28 cellular contexts compared by ENCODE assay signal in the genomic region with DNA sequence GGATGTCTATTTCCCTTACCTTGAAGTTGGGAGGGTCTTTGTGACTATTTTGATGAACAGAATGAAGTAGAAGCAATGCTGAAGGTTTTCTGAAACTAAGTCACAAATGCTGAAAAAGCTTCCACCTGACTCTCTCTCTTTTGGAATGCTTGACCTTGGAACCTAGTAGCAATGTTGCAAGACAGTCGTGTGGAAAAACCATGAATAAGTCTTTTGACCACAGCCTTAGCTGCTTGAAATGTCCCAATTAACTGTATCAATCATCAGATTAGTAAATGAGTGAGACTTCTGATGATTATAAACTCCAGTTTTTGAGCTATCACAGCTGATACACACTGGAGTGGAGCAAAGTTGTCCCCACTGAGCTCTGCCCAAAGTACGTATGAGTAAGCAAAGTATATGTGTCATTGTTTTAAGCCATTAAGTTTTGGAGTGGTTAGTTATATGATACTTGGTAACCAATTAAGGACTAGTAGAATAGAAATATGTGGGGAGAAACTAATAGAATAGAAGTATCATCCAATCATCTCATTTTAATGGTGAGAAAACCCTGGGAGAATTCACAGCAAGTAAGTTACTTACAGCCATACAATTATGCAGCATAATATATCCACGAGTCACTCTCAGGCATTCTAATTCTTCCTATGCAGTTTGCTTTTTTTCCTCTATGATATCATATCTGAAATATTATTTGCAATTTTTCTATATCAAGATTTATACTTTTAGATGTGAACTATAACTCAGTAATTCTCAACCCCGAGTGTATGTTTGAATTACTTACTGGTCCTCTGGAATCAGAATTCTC.
DNase-seq lines count a peak whose midpoint lies in the region; ATAC-seq, FAIRE-seq and TF ChIP-seq lines count a peak whose summit lies in the region.
"Had no signal": no experiment of that assay in that cellular context is flagged by ENCODE, and none has a peak within 500 bp of the region (broad histone marks: within the 10 kb centered on the region; RNA-seq: fewer than 3 reads in every experiment).

No MANE protein-coding gene starts in this region.

- no peaks in the 10 kb centered on the region for H3K4me1 ChIP-seq in fibroblast of lung (ENCODE audit: control insufficient read depth, extremely low read depth, insufficient read depth, low read length)
- peaks cover 4% of the 10 kb centered on the region; the same call in 1 of the 2 replicates for H3K4me1 ChIP-seq in HAP-1
- no peaks in the 10 kb centered on the region for H3K4me1 ChIP-seq in colonic mucosa
- no peaks in the 10 kb centered on the region for H3K4me1 ChIP-seq in small intestine (ENCODE audit: control insufficient read depth in 2 of 2, insufficient read depth in 1 of 2, low read depth in 1 of 2, low read length in 1 of 2)
- H3K4me1 ChIP-seq: SJCRH30 had no signal

- no peaks in the 10 kb centered on the region for H3K79me2 ChIP-seq in fibroblast of lung (ENCODE audit: control insufficient read depth, insufficient read depth, low read length)

- H3K4me3 ChIP-seq in fibroblast of lung (replicated peaks in 1 of 4; ENCODE audit: control extremely low read depth in 1 of 4, insufficient read depth in 1 of 4, low read depth in 3 of 4, low read length in 4 of 4) (no peak overlapping the region), retinal pigment epithelial cell (ENCODE audit: low read length) (no peak overlapping the region), HAP-1 (no peak overlapping the region), colonic mucosa (no peak overlapping the region), small intestine (ENCODE audit: low read depth in 1 of 2, low read length in 2 of 2) (no peak overlapping the region)
- H3K4me3 ChIP-seq: coronary artery, SJCRH30, thoracic aorta had no signal

- H3K9me3 ChIP-seq in fibroblast of lung (ENCODE audit: control insufficient read depth, insufficient read depth, low read depth, low read length) (no peaks in the 10 kb centered on the region), HAP-1 (no peaks in the 10 kb centered on the region), colonic mucosa (no peaks in the 10 kb centered on the region), small intestine (ENCODE audit: control insufficient read depth, low read depth) (no peaks in the 10 kb centered on the region)
- H3K9me3 ChIP-seq: SJCRH30, thoracic aorta had no signal

- no peak overlapping the region for H3K4me2 ChIP-seq in fibroblast of lung (ENCODE audit: extremely low read depth, insufficient read depth, low read length)

- H3K27ac ChIP-seq in fibroblast of lung (ENCODE audit: insufficient read depth, low read length) (no peak overlapping the region), colonic mucosa (no peak overlapping the region), small intestine (ENCODE audit: low read depth in 1 of 2, low read length in 1 of 2) (no peak overlapping the region)
- H3K27ac ChIP-seq: coronary artery, SJCRH30, thoracic aorta had no signal

- intact Hi-C loops in colonic mucosa (cut with DNase I): no loop called here

- WGBS in small intestine, 3 donors: 61 to 78% (median 74%) methylated on average over 4 of the region's 4 CpGs

- H3K9ac ChIP-seq in fibroblast of lung (ENCODE audit: insufficient read depth, low read length) (no peak overlapping the region), colonic mucosa (ENCODE audit: low read depth in 2 of 2, low read length in 2 of 2) (no peak overlapping the region)

- in situ Hi-C loops in HAP-1 (cut with MboI; ENCODE audit: low sequenced_read_pairs): no loop called here

- H3K27me3 ChIP-seq in fibroblast of lung (ENCODE audit: control insufficient read depth, insufficient read depth, low read length) (no peaks in the 10 kb centered on the region), HAP-1 (ENCODE audit: low read depth) (peaks cover 19% of the 10 kb centered on the region), colonic mucosa (no peaks in the 10 kb centered on the region), small intestine (ENCODE audit: control insufficient read depth in 2 of 2, insufficient read depth in 2 of 2, low read length in 2 of 2) (no peaks in the 10 kb centered on the region)
- H3K27me3 ChIP-seq: SJCRH30 had no signal

- no peaks in the 10 kb centered on the region for H3K36me3 ChIP-seq in fibroblast of lung (ENCODE audit: control insufficient read depth, insufficient read depth, low read length)
- H3K36me3 ChIP-seq in HAP-1 (replicated peaks): no peaks in the 10 kb centered on the region
- H3K36me3 ChIP-seq in colonic mucosa: no peaks in the 10 kb centered on the region
- no peaks in the 10 kb centered on the region for H3K36me3 ChIP-seq in small intestine (ENCODE audit: control insufficient read depth in 2 of 2, insufficient read depth in 2 of 2, low read length in 2 of 2)
- H3K36me3 ChIP-seq: SJCRH30, thoracic aorta had no signal

- peak; percentile 72 for ATAC-seq in SK-N-SH treated with all-trans-retinoic acid at 6 μM for 48 hours
- ATAC-seq: activated CD8-positive, alpha-beta T cell treated with anti-CD3 and anti-CD28 coated beads, Interleukin-2, amount 10 ng/mL, durations not matched to agents 7 days and 5 days; Panc1 had no signal

- no peak for FAIRE-seq in small intestine (lab: Jason Lieb, UNC)
- FAIRE-seq: D721Med, TTC549 had no signal

- DNase-seq in HCEC 1CT (peak; percentile 24), fibroblast of lung (ENCODE audit: low read depth in 2 of 2) (peak; percentile 30 to 38), retinal pigment epithelial cell (ENCODE audit: low read depth) (peak; percentile 28), HAP-1 (ENCODE audit: low spot score in 2 of 2) (no peak), colonic mucosa (no peak), small intestine (no peak)
- DNase-seq: activated CD4-positive, CD25-positive, alpha-beta regulatory T cell treated with anti-CD3 and anti-CD28 coated beads, Interleukin-2, amount 50 U/mL, for 72 hours; activated CD8-positive, alpha-beta T cell treated with anti-CD3 and anti-CD28 coated beads, Interleukin-2, amount 10 ng/mL, durations not matched to agents 7 days and 5 days; activated gamma-delta T cell; activated T-cell treated with anti-CD3 and anti-CD28 coated beads for 4 hours; endodermal cell; glutamatergic neuron; HFFc6; KBM-7; left cardiac atrium; NCI-H1436 treated with DMSO at 0.1 percent for 48 hours; NCI-H2107; NCI-H446 treated with DMSO at 0.1 percent for 48 hours; nucleus accumbens; SJCRH30; stimulated activated CD4-positive, alpha-beta T cell treated with anti-CD3 and anti-CD28 coated beads, Interleukin-4, amount 100 ng/mL, for 4 hours; stimulated activated naive CD4-positive, alpha-beta T cell treated with Interleukin-2 at 50 U/mL for 16 hours had no signal

- H4K20me1 ChIP-seq in fibroblast of lung (ENCODE audit: control insufficient read depth, extremely low read depth, insufficient read depth, low read length): no peaks in the 10 kb centered on the region

- TF ChIP-seq CTCF in fibroblast of lung (conservative IDR thresholded peaks at IDR 0.05 in 1 of 2, IDR thresholded peaks at IDR 0.05 in 1 of 2; ENCODE audit: low read depth in 1 of 2, low read length in 2 of 2): no peak
- TF ChIP-seq CTCF in retinal pigment epithelial cell (conservative IDR thresholded peaks at IDR 0.05; ENCODE audit: low read depth, low read length): no peak
- TF ChIP-seq CTCF in colonic mucosa (IDR thresholded peaks at IDR 0.05): no peak

- no peak overlapping the region for H2AFZ ChIP-seq in fibroblast of lung (ENCODE audit: low read length)

TF ChIP-seq in SK-N-SH treated with all-trans-retinoic acid at 6 μM for 48 hours, 23 proteins besides CTCF, POLR2A, EP300 and RAD21 (continues in another document):
- TF ChIP-seq ZNF70 (CRISPR knock-in tag; IDR thresholded peaks at IDR 0.05) (no peak), TSHZ2 (CRISPR knock-in tag; IDR thresholded peaks at IDR 0.05) (no peak), ZNF8 (CRISPR knock-in tag; IDR thresholded peaks at IDR 0.05) (no peak), BACH2 (CRISPR knock-in tag; IDR thresholded peaks at IDR 0.05; ENCODE audit: borderline replicate concordance) (no peak), CSDC2 (CRISPR knock-in tag; IDR thresholded peaks at IDR 0.05) (no peak), POU6F1 (CRISPR knock-in tag; IDR thresholded peaks at IDR 0.05; ENCODE audit: borderline replicate concordance, low read depth) (no peak), ZNF565 (CRISPR knock-in tag; conservative IDR thresholded peaks at IDR 0.05; ENCODE audit: low read depth) (no peak)

Comparison
In these comparisons a context has a peak if more than half of its experiments do, and no peak if none do; other contexts are left out.
1. DNase-seq: peak in HCEC 1CT (single experiment), fibroblast of lung (2 of 2) and retinal pigment epithelial cell (single experiment); none in HAP-1 (0 of 2), colonic mucosa (single experiment) and small intestine (single experiment).